11 cellular contexts compared by ENCODE assay signal in genomic region chr2:233178994-233179847, GRCh38.
DNase-seq lines count a peak whose midpoint lies in the region; ATAC-seq, FAIRE-seq and TF ChIP-seq lines count a peak whose summit lies in the region.
"Had no signal": no experiment of that assay in that cellular context is flagged by ENCODE, and none has a peak within 500 bp of the region (broad histone marks: within the 10 kb centered on the region; RNA-seq: fewer than 3 reads in every experiment).

No MANE protein-coding gene starts in this region.

- H3K9me3 ChIP-seq in T-helper 17 cell (ENCODE audit: control insufficient read depth, low read length, poor library complexity, severe bottlenecking): no peaks in the 10 kb centered on the region
- H3K9me3 ChIP-seq in left ventricle myocardium inferior (replicated peaks): peaks cover 8% of the 10 kb centered on the region
- no peaks in the 10 kb centered on the region for H3K9me3 ChIP-seq in small intestine (ENCODE audit: control insufficient read depth, low read depth)
- H3K9me3 ChIP-seq: transverse colon had no signal

- no peak for FAIRE-seq in small intestine (lab: Jason Lieb, UNC)
- FAIRE-seq: A204.1 had no signal

- H3K36me3 ChIP-seq in left ventricle myocardium inferior: peaks cover 6% of the 10 kb centered on the region
- H3K36me3 ChIP-seq in small intestine (ENCODE audit: control insufficient read depth in 2 of 2, insufficient read depth in 2 of 2, low read length in 2 of 2): peaks cover 0 to 2% of the 10 kb centered on the region in 2 donors
- H3K36me3 ChIP-seq: transverse colon had no signal

- no peaks in the 10 kb centered on the region for H3K9me3 Mint-ChIP-seq in T-helper 2 cell treated with Interferon-gamma antibody and Interleukin-4, amounts not matched to agents 5 μg/mL and 100 μg/mL, for 36 hours
- H3K9me3 Mint-ChIP-seq in activated T-helper 2 cell treated with anti-CD3 and anti-CD28 coated beads, Interferon-gamma antibody, Interleukin-2, Interleukin-4, amounts not matched to agents 10 μg/mL and 5 μg/mL and 100 μg/mL, durations not matched to agents 14 hours and 24 hours and 36 hours: no peaks in the 10 kb centered on the region

- H3K27ac Mint-ChIP-seq in T-helper 2 cell treated with Interferon-gamma antibody and Interleukin-4, amounts not matched to agents 5 μg/mL and 100 μg/mL, for 36 hours: peak overlapping the region; percentile 18
- peak overlapping the region; percentile 43 for H3K27ac Mint-ChIP-seq in T-helper 17 cell
- no peak overlapping the region for H3K27ac Mint-ChIP-seq in activated T-helper 2 cell treated with anti-CD3 and anti-CD28 coated beads, Interferon-gamma antibody, Interleukin-2, Interleukin-4, amounts not matched to agents 10 μg/mL and 5 μg/mL and 100 μg/mL, durations not matched to agents 14 hours and 24 hours and 36 hours

- intact Hi-C loops in left ventricle myocardium inferior (cut with micrococcal nuclease): no loop called here
- intact Hi-C loops in activated T-helper 2 cell treated with anti-CD3 and anti-CD28 coated beads, Interferon-gamma antibody, Interleukin-2, Interleukin-4, amounts not matched to agents 10 μg/mL and 5 μg/mL and 100 μg/mL, durations not matched to agents 14 hours and 24 hours and 36 hours (cut with micrococcal nuclease): no loop called here

- DNase-seq in T-helper 2 cell treated with Interferon-gamma antibody and Interleukin-4, amounts not matched to agents 5 μg/mL and 100 μg/mL, for 36 hours (ENCODE audit: low spot score): no peak
- DNase-seq in T-helper 2 cell (no peak), T-helper 17 cell (no peak), left ventricle myocardium inferior (no peak), small intestine (peak; percentile 43), OCI-M1 (lab: John Stamatoyannopoulos, UW) (no peak)
- DNase-seq in stimulated activated CD4-positive, alpha-beta T cell treated with anti-CD3 and anti-CD28 coated beads, Interleukin-4, amount 100 ng/mL, for 4 hours: no peak
- DNase-seq in activated T-helper 2 cell treated with anti-CD3 and anti-CD28 coated beads, Interferon-gamma antibody, Interleukin-2, Interleukin-4, amounts not matched to agents 10 μg/mL and 5 μg/mL and 100 μg/mL, durations not matched to agents 14 hours and 24 hours and 36 hours (ENCODE audit: low spot score): no peak
- DNase-seq: transverse colon had no signal

- H3K4me1 ChIP-seq in left ventricle myocardium inferior (no peaks in the 10 kb centered on the region), small intestine (ENCODE audit: control insufficient read depth in 2 of 2, insufficient read depth in 1 of 2, low read depth in 1 of 2, low read length in 1 of 2) (no peaks in the 10 kb centered on the region)
- H3K4me1 ChIP-seq: transverse colon had no signal

- H3K27ac ChIP-seq in left ventricle myocardium inferior (replicated peaks) (peak overlapping the region; percentile 3), small intestine (ENCODE audit: low read depth in 1 of 2, low read length in 1 of 2) (no peak overlapping the region)
- H3K27ac ChIP-seq: transverse colon had no signal

- H3K4me3 ChIP-seq in left ventricle myocardium inferior: no peak overlapping the region
- no peak overlapping the region for H3K4me3 ChIP-seq in small intestine (ENCODE audit: low read depth in 1 of 2, low read length in 2 of 2)
- H3K4me3 ChIP-seq: transverse colon had no signal

- WGBS in small intestine, 3 donors: 47 to 82% (median 80%) methylated on average over 14 of the region's 14 CpGs

- no peaks in the 10 kb centered on the region for H3K27me3 ChIP-seq in left ventricle myocardium inferior (ENCODE audit: low read depth)
- no peaks in the 10 kb centered on the region for H3K27me3 ChIP-seq in small intestine (ENCODE audit: control insufficient read depth in 2 of 2, insufficient read depth in 2 of 2, low read length in 2 of 2)
- H3K27me3 ChIP-seq: transverse colon had no signal

- H3K4me1 Mint-ChIP-seq in T-helper 2 cell treated with Interferon-gamma antibody and Interleukin-4, amounts not matched to agents 5 μg/mL and 100 μg/mL, for 36 hours (ENCODE audit: low read depth): peaks cover 3% of the 10 kb centered on the region
- peaks cover 11% of the 10 kb centered on the region for H3K4me1 Mint-ChIP-seq in T-helper 17 cell
- H3K4me1 Mint-ChIP-seq in activated T-helper 2 cell treated with anti-CD3 and anti-CD28 coated beads, Interferon-gamma antibody, Interleukin-2, Interleukin-4, amounts not matched to agents 10 μg/mL and 5 μg/mL and 100 μg/mL, durations not matched to agents 14 hours and 24 hours and 36 hours (ENCODE audit: low read depth): no peaks in the 10 kb centered on the region

- H3K36me3 Mint-ChIP-seq in T-helper 2 cell treated with Interferon-gamma antibody and Interleukin-4, amounts not matched to agents 5 μg/mL and 100 μg/mL, for 36 hours (ENCODE audit: low read depth): peaks cover 65% of the 10 kb centered on the region
- H3K36me3 Mint-ChIP-seq in T-helper 17 cell (ENCODE audit: low read depth): peaks cover 29% of the 10 kb centered on the region
- H3K36me3 Mint-ChIP-seq in activated T-helper 2 cell treated with anti-CD3 and anti-CD28 coated beads, Interferon-gamma antibody, Interleukin-2, Interleukin-4, amounts not matched to agents 10 μg/mL and 5 μg/mL and 100 μg/mL, durations not matched to agents 14 hours and 24 hours and 36 hours (ENCODE audit: low read depth): peaks cover 65% of the 10 kb centered on the region

- H3K4me3 Mint-ChIP-seq in T-helper 2 cell treated with Interferon-gamma antibody and Interleukin-4, amounts not matched to agents 5 μg/mL and 100 μg/mL, for 36 hours: no peak overlapping the region
- H3K4me3 Mint-ChIP-seq in T-helper 17 cell: no peak overlapping the region
- no peak overlapping the region for H3K4me3 Mint-ChIP-seq in activated T-helper 2 cell treated with anti-CD3 and anti-CD28 coated beads, Interferon-gamma antibody, Interleukin-2, Interleukin-4, amounts not matched to agents 10 μg/mL and 5 μg/mL and 100 μg/mL, durations not matched to agents 14 hours and 24 hours and 36 hours (ENCODE audit: low read depth)

- no peak for ATAC-seq in T-helper 17 cell
- ATAC-seq: esophagus mucosa had no signal

- TF ChIP-seq CTCF in left ventricle myocardium inferior (IDR thresholded peaks at IDR 0.05; ENCODE audit: borderline replicate concordance): no peak

- H3K27me3 Mint-ChIP-seq in T-helper 2 cell treated with Interferon-gamma antibody and Interleukin-4, amounts not matched to agents 5 μg/mL and 100 μg/mL, for 36 hours (ENCODE audit: low read depth): no peaks in the 10 kb centered on the region
- no peaks in the 10 kb centered on the region for H3K27me3 Mint-ChIP-seq in T-helper 17 cell
- H3K27me3 Mint-ChIP-seq in activated T-helper 2 cell treated with anti-CD3 and anti-CD28 coated beads, Interferon-gamma antibody, Interleukin-2, Interleukin-4, amounts not matched to agents 10 μg/mL and 5 μg/mL and 100 μg/mL, durations not matched to agents 14 hours and 24 hours and 36 hours (ENCODE audit: low read depth): no peaks in the 10 kb centered on the region
